35 cellular contexts compared by ENCODE assay signal in the genomic region with DNA sequence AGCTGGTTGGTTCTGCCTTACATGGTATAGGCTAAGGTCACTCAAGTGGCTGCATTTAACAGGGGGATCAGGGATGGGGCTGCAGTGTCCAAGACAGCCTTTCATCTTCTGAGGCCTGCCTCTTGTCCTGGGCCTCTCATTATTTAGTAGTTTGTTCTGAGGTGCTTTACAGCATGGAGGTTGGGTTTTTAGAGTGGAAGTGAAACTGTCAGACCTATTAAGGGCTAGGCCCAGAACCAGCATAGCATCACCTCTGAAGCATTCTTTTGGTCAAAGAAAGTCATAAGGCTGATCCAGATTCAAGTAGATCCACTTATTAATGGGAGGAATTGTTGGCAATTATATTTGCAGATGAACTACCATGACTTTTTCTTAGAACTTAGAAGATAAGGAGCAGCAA.
DNase-seq lines count a peak whose midpoint lies in the region; ATAC-seq, FAIRE-seq and TF ChIP-seq lines count a peak whose summit lies in the region.
"Had no signal": no experiment of that assay in that cellular context is flagged by ENCODE, and none has a peak within 500 bp of the region (broad histone marks: within the 10 kb centered on the region; RNA-seq: fewer than 3 reads in every experiment).

No MANE protein-coding gene starts in this region.

- POLR2A ChIA-PET in CD4-positive, alpha-beta T cell (lab: Charles Lee) = no interaction called here

- no peak for FAIRE-seq in GM12891 (lab: Jason Lieb, UNC)
- FAIRE-seq: frontal cortex, small intestine had no signal

- H3K27ac ChIP-seq in mesenchymal stem cell (ENCODE audit: low read length, poor library complexity, severe bottlenecking) (no peak overlapping the region), colonic mucosa (no peak overlapping the region)
- no peak overlapping the region for H3K27ac ChIP-seq in CD4-positive, alpha-beta T cell (ENCODE audit: low read depth, low read length)
- H3K27ac ChIP-seq: 22Rv1, adrenal gland, brain microvascular endothelial cell, upper lobe of left lung had no signal

- no peak overlapping the region for H3K9ac ChIP-seq in mesenchymal stem cell (ENCODE audit: low read length)
- no peak overlapping the region for H3K9ac ChIP-seq in colonic mucosa (ENCODE audit: low read depth in 2 of 2, low read length in 2 of 2)

- H3K4me3 ChIP-seq in mesenchymal stem cell (ENCODE audit: insufficient read depth in 1 of 2, low read depth in 1 of 2, low read length in 2 of 2) (no peak overlapping the region), colonic mucosa (no peak overlapping the region)
- H3K4me3 ChIP-seq: adrenal gland, upper lobe of left lung had no signal

- H3K36me3 Mint-ChIP-seq in CD4-positive, alpha-beta T cell (ENCODE audit: low read depth) = no peaks in the 10 kb centered on the region
- H3K36me3 Mint-ChIP-seq: CD8-positive, alpha-beta T cell; IgD-negative memory B cell; mesothelial cell of epicardium had no signal

- no peaks in the 10 kb centered on the region for H3K79me1 ChIP-seq in mesenchymal stem cell (replicated peaks; ENCODE audit: low read length, poor library complexity, severe bottlenecking)

- H2BK5ac ChIP-seq in mesenchymal stem cell (ENCODE audit: low read depth, low read length, poor library complexity, severe bottlenecking) = no peak overlapping the region

- H2AFZ ChIP-seq in mesenchymal stem cell (ENCODE audit: low read depth, low read length) = no peak overlapping the region

- H3K9me3 ChIP-seq in mesenchymal stem cell (ENCODE audit: control insufficient read depth, low read length) = no peaks in the 10 kb centered on the region
- no peaks in the 10 kb centered on the region for H3K9me3 ChIP-seq in colonic mucosa
- H3K9me3 ChIP-seq in CD4-positive, alpha-beta T cell (ENCODE audit: control insufficient read depth, low read length) = no peaks in the 10 kb centered on the region
- H3K9me3 ChIP-seq: adrenal gland, upper lobe of left lung had no signal

- H3K4me2 ChIP-seq in mesenchymal stem cell (ENCODE audit: low read length, poor library complexity, severe bottlenecking) = no peak overlapping the region

- no peaks in the 10 kb centered on the region for H3K27me3 Mint-ChIP-seq in CD4-positive, alpha-beta T cell
- H3K27me3 Mint-ChIP-seq: activated CD4-positive, alpha-beta T cell treated with anti-CD3 and anti-CD28 coated beads, Interleukin-2, amount 10 ng/mL, durations not matched to agents 24 days and 14 days; IgD-negative memory B cell had no signal

- H3K18ac ChIP-seq in mesenchymal stem cell (ENCODE audit: low read depth in 1 of 2, low read length in 2 of 2) = no peak overlapping the region

- H3K4ac ChIP-seq in mesenchymal stem cell (ENCODE audit: low read depth in 1 of 2, low read length in 2 of 2) = no peak overlapping the region

- TF ChIP-seq CTCF in colonic mucosa (IDR thresholded peaks at IDR 0.05) = no peak
- no peak for TF ChIP-seq CTCF in CD4-positive, alpha-beta T cell (IDR thresholded peaks at IDR 0.05)

- no peak overlapping the region for H2BK12ac ChIP-seq in mesenchymal stem cell (ENCODE audit: low read length in 2 of 2)

- H3K27ac Mint-ChIP-seq in CD4-positive, alpha-beta T cell = no peak overlapping the region
- H3K27ac Mint-ChIP-seq: activated CD4-positive, alpha-beta T cell treated with anti-CD3 and anti-CD28 coated beads, Interleukin-2, amount 10 ng/mL, durations not matched to agents 24 days and 14 days; CD8-positive, alpha-beta T cell; mesothelial cell of epicardium had no signal

- H3K36me3 ChIP-seq in mesenchymal stem cell (ENCODE audit: control insufficient read depth in 1 of 2, insufficient read depth in 2 of 2, low read depth in 1 of 2, low read length in 2 of 2) = no peaks in the 10 kb centered on the region
- H3K36me3 ChIP-seq in colonic mucosa = no peaks in the 10 kb centered on the region
- H3K36me3 ChIP-seq: adrenal gland, brain microvascular endothelial cell, upper lobe of left lung had no signal

- H3K4me1 ChIP-seq in mesenchymal stem cell (ENCODE audit: control insufficient read depth, insufficient read depth, low read depth, low read length) (no peaks in the 10 kb centered on the region), colonic mucosa (no peaks in the 10 kb centered on the region)
- H3K4me1 ChIP-seq: adrenal gland, upper lobe of left lung had no signal

- no peak overlapping the region for H4K8ac ChIP-seq in mesenchymal stem cell (ENCODE audit: low read length)

- H3K4me1 Mint-ChIP-seq in CD4-positive, alpha-beta T cell (ENCODE audit: low read depth) = no peaks in the 10 kb centered on the region
- H3K4me1 Mint-ChIP-seq: activated CD4-positive, alpha-beta T cell treated with anti-CD3 and anti-CD28 coated beads, Interleukin-2, amount 10 ng/mL, durations not matched to agents 24 days and 14 days; mesothelial cell of epicardium; naive thymus-derived CD8-positive, alpha-beta T cell had no signal

- no peak overlapping the region for H3K23ac ChIP-seq in mesenchymal stem cell (ENCODE audit: low read length in 2 of 2)

- H3K9me3 Mint-ChIP-seq in CD4-positive, alpha-beta T cell = no peaks in the 10 kb centered on the region
- H3K9me3 Mint-ChIP-seq: activated CD4-positive, alpha-beta T cell treated with anti-CD3 and anti-CD28 coated beads, Interleukin-2, amount 10 ng/mL, durations not matched to agents 24 days and 14 days; CD8-positive, alpha-beta T cell; IgD-negative memory B cell had no signal

- CTCF ChIA-PET in CD4-positive, alpha-beta T cell (lab: Charles Lee) = no interaction called here

- no peak overlapping the region for H2BK120ac ChIP-seq in mesenchymal stem cell (ENCODE audit: low read depth, low read length)

- H3K4me3 Mint-ChIP-seq in CD4-positive, alpha-beta T cell = no peak overlapping the region
- H3K4me3 Mint-ChIP-seq: activated CD4-positive, alpha-beta T cell treated with anti-CD3 and anti-CD28 coated beads, Interleukin-2, amount 10 ng/mL, durations not matched to agents 24 days and 14 days; CD8-positive, alpha-beta T cell; IgD-negative memory B cell; mesothelial cell of epicardium; naive thymus-derived CD8-positive, alpha-beta T cell had no signal

- H3K14ac ChIP-seq in mesenchymal stem cell (ENCODE audit: low read length in 2 of 2) = no peak overlapping the region

- no peak overlapping the region for H2AK5ac ChIP-seq in mesenchymal stem cell (ENCODE audit: low read length, severe bottlenecking)

- no peak for TF ChIP-seq POLR2A in GM12891 (IDR thresholded peaks at IDR 0.05; ENCODE audit: low read depth, low read length)

- DNase-seq in GM12891 (ENCODE audit: insufficient read length, low spot score) (no peak), mesenchymal stem cell (no peak), colonic mucosa (no peak), inferior parietal cortex (ENCODE audit: extremely low spot score) (no peak)
- no peak for DNase-seq in CD4-positive, alpha-beta T cell
- DNase-seq: activated CD4-positive, alpha-beta T cell treated with anti-CD3 and anti-CD28 coated beads, Interleukin-2, amount 10 ng/mL, durations not matched to agents 24 days and 14 days; activated naive CD4-positive, alpha-beta T cell; activated T-cell treated with anti-CD3 and anti-CD28 coated beads, Interleukin-2, amount 50 U/mL, for 48 hours; adrenal gland; AML-193; brain microvascular endothelial cell; CD8-positive, alpha-beta T cell; DMS153; HCEC 1CT; naive thymus-derived CD8-positive, alpha-beta T cell; NCI-H1092 treated with DMSO at 0.1 percent for 48 hours; NCI-H2029; NCI-H226; NCI-H82; OCI-M1; retina; small intestine; stimulated activated CD4-positive, alpha-beta T cell treated with anti-CD3 and anti-CD28 coated beads, Interleukin-2, amount 100 ng/mL, for 24 hours; substantia nigra; T-helper 2 cell; upper lobe of left lung had no signal

- H4K91ac ChIP-seq in mesenchymal stem cell (ENCODE audit: low read length) = no peak overlapping the region

- peak; percentile 82 for ATAC-seq in GM19351 (IDR thresholded peaks at IDR 0.05; ENCODE audit: unreplicated experiment)
- ATAC-seq in HG02588 (IDR thresholded peaks at IDR 0.05; ENCODE audit: unreplicated experiment) = peak; percentile 53
- ATAC-seq in HG03342 (IDR thresholded peaks at IDR 0.05; ENCODE audit: unreplicated experiment) = peak; percentile 60
- no peak for ATAC-seq in CD4-positive, alpha-beta T cell (ENCODE audit: poor library complexity)
- ATAC-seq: CD8-positive, alpha-beta T cell; esophagus mucosa; naive thymus-derived CD8-positive, alpha-beta T cell; SK-N-SH treated with all-trans-retinoic acid at 6 μM for 48 hours had no signal

- H3K27me3 ChIP-seq in mesenchymal stem cell (ENCODE audit: control insufficient read depth in 1 of 2, insufficient read depth in 1 of 2, low read length in 2 of 2) = no peaks in the 10 kb centered on the region
- no peaks in the 10 kb centered on the region for H3K27me3 ChIP-seq in colonic mucosa
- no peaks in the 10 kb centered on the region for H3K27me3 ChIP-seq in CD4-positive, alpha-beta T cell (ENCODE audit: control insufficient read depth, insufficient read depth, low read length)
- H3K27me3 ChIP-seq: adrenal gland, brain microvascular endothelial cell, upper lobe of left lung had no signal

- intact Hi-C loops in colonic mucosa (cut with DNase I) = no loop called here
- intact Hi-C loops in CD4-positive, alpha-beta T cell (cut with DNase I, micrococcal nuclease) = no loop called here

- no peak overlapping the region for H2BK15ac ChIP-seq in mesenchymal stem cell (ENCODE audit: low read depth, poor library complexity, severe bottlenecking)

TF ChIP-seq in GM12891, 5 proteins besides CTCF, POLR2A, EP300 and RAD21:
- TF ChIP-seq PAX5 (IDR thresholded peaks at IDR 0.05; ENCODE audit: insufficient read depth, low read length, severe bottlenecking) = no peak
- peak; percentile 92 for TF ChIP-seq SPI1 (IDR thresholded peaks at IDR 0.05; ENCODE audit: low read depth, low read length)
- no peak for TF ChIP-seq TAF1 (IDR thresholded peaks at IDR 0.05; ENCODE audit: low read depth, low read length)
- TF ChIP-seq POU2F2 (IDR thresholded peaks at IDR 0.05; ENCODE audit: low read depth, low read length) = no peak
- TF ChIP-seq POLR2AphosphoS5 (IDR thresholded peaks at IDR 0.05; ENCODE audit: low read depth, low read length) = no peak
